ENCODE assay signal across 13 cellular contexts in the genomic region with DNA sequence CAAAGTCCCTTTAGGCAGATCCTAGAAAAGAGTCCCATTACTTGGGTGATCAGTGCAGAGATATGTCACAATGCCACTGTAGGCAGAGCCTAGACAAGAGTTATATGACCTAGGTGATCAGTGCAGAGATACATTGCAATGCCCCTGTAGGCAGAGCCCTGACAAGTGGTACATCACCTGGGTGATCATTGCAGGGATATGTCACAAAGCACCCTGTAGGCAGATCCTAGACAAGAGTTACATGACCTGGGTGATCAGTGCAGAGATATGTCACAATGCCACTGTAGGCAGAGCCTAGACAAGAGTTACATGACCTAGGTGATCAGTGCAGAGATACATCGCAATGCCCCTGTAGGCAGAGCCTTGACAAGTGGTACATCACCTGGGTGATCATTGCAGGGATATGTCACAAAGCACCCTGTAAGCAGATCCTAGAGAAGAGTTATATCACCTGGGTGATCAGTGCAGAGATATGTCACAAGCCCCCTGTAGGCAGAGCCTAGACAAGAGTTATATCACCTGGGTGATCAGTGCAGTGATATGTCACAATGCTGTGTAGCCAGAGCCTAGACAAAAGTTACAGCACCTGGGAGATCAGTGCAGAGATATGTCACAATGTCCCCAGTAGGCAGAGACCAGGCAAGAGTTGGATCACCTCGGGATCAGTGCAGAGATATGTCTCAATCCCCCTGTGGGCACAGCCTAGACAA. TPM values are rescaled to one million over a fixed set of nuclear protein-coding genes. Genes with fewer than 3 reads are reported as not detected.
DNase-seq lines count a peak whose midpoint lies in the region; ATAC-seq and TF ChIP-seq lines count a peak whose summit lies in the region.
"Not testable (repeated sequence)": the region's sequence is repeated elsewhere in the genome, so short reads cannot be mapped to it uniquely, and the experiment has no call there.
"Had no signal": no experiment of that assay in that cellular context is flagged by ENCODE, and none has a peak within 500 bp of the region (broad histone marks: within the 10 kb centered on the region; RNA-seq: fewer than 3 reads in every experiment).

No MANE protein-coding gene starts in this region.

- not testable (repeated sequence) for TF ChIP-seq CTCF in CD8-positive, alpha-beta T cell (IDR thresholded peaks at IDR 0.05); progenitor cell of endocrine pancreas (IDR thresholded peaks at IDR 0.05; ENCODE audit: unreplicated experiment)

- not testable (repeated sequence) for H3K4me3 ChIP-seq in CD8-positive, alpha-beta T cell (ENCODE audit: low read depth, low read length)

- CTCF ChIA-PET in CD8-positive, alpha-beta T cell (lab: Charles Lee) = not testable (repeated sequence)

- H3K4me3 Mint-ChIP-seq in CD8-positive, alpha-beta T cell; activated T-cell treated with anti-CD3 and anti-CD28 coated beads, Interleukin-2, amount 50 U/mL, for 4 hours; progenitor cell of endocrine pancreas (ENCODE audit: low read depth): not testable (repeated sequence)

- H3K36me3 Mint-ChIP-seq in CD8-positive, alpha-beta T cell; activated T-cell treated with anti-CD3 and anti-CD28 coated beads, Interleukin-2, amount 50 U/mL, for 4 hours (ENCODE audit: insufficient read depth); progenitor cell of endocrine pancreas (ENCODE audit: insufficient read depth): not testable (repeated sequence)

- DNase-seq in CD8-positive, alpha-beta T cell = peak in 2 of 7 experiments; percentile 0 to 10
- DNase-seq in activated T-cell treated with anti-CD3 and anti-CD28 coated beads, Interleukin-2, amount 50 U/mL, for 4 hours; left cardiac atrium: not testable (repeated sequence)
- DNase-seq in progenitor cell of endocrine pancreas (ENCODE audit: low spot score, unreplicated experiment) = peak; percentile 8

- not testable (repeated sequence) for H3K4me1 Mint-ChIP-seq in CD8-positive, alpha-beta T cell (ENCODE audit: low read depth); activated T-cell treated with anti-CD3 and anti-CD28 coated beads, Interleukin-2, amount 50 U/mL, for 4 hours (ENCODE audit: low read depth); progenitor cell of endocrine pancreas (ENCODE audit: low read depth)

- ATAC-seq in CD8-positive, alpha-beta T cell = peak; percentile 11
- ATAC-seq in GM19395 (IDR thresholded peaks at IDR 0.05; ENCODE audit: unreplicated experiment) (peak; percentile 61), GM21786 (IDR thresholded peaks at IDR 0.05; ENCODE audit: unreplicated experiment) (peak; percentile 46), HG03045 (IDR thresholded peaks at IDR 0.05; ENCODE audit: unreplicated experiment) (peak; percentile 63), HG03520 (IDR thresholded peaks at IDR 0.05; ENCODE audit: unreplicated experiment) (peak; percentile 42), left cardiac atrium (peak; percentile 64 to 81)
- ATAC-seq in activated T-cell treated with anti-CD3 and anti-CD28 coated beads, Interleukin-2, amount 50 U/mL, for 4 hours = peak; percentile 59 to 62

- POLR2A ChIA-PET in CD8-positive, alpha-beta T cell (lab: Charles Lee) = not testable (repeated sequence)

- not testable (repeated sequence) for H3K4me1 ChIP-seq in CD8-positive, alpha-beta T cell (ENCODE audit: insufficient read depth, low read length)

- not testable (repeated sequence) for H3K9me3 Mint-ChIP-seq in CD8-positive, alpha-beta T cell; activated T-cell treated with anti-CD3 and anti-CD28 coated beads, Interleukin-2, amount 50 U/mL, for 4 hours; progenitor cell of endocrine pancreas (ENCODE audit: low read depth)

- intact Hi-C loops in CD8-positive, alpha-beta T cell (cut with DNase I, micrococcal nuclease); left cardiac atrium (cut with DNase I): not testable (repeated sequence)

- H3K9me3 ChIP-seq in CD8-positive, alpha-beta T cell (ENCODE audit: low read length) = not testable (repeated sequence)

- not testable (repeated sequence) for H3K27me3 ChIP-seq in CD8-positive, alpha-beta T cell (ENCODE audit: insufficient read depth, low read length)

- not testable (repeated sequence) for H3K27me3 Mint-ChIP-seq in CD8-positive, alpha-beta T cell (ENCODE audit: low read depth); activated T-cell treated with anti-CD3 and anti-CD28 coated beads, Interleukin-2, amount 50 U/mL, for 4 hours (ENCODE audit: low read depth); progenitor cell of endocrine pancreas

- H3K36me3 ChIP-seq in CD8-positive, alpha-beta T cell (ENCODE audit: insufficient read depth, low read length) = not testable (repeated sequence)

- not testable (repeated sequence) for H3K27ac Mint-ChIP-seq in CD8-positive, alpha-beta T cell; progenitor cell of endocrine pancreas

- H3K27ac ChIP-seq in CD8-positive, alpha-beta T cell (ENCODE audit: low read depth, low read length) = not testable (repeated sequence)

RNA-seq across cellular contexts. Expression of gene DUX4, which starts 5.6 kb away (rescaled TPM):
- total RNA-seq in CD8-positive, alpha-beta T cell = not detected
- total RNA-seq in activated T-cell treated with anti-CD3 and anti-CD28 coated beads, Interleukin-2, amount 50 U/mL, for 4 hours = under 1 TPM in 1 of 3 donors, not detected in 2; 0.26 TPM
- total RNA-seq in left cardiac atrium (not detected), progenitor cell of endocrine pancreas (not detected in 2 replicates)
- total RNA-seq: A673; CD4-positive, alpha-beta memory T cell; Daoy; HFFc6; liver had no signal

Comparison
In these comparisons a context has a peak if more than half of its experiments do, and no peak if none do; other contexts are left out.
1. ATAC-seq: peak in every context shown above with its lines; median percentile 72 in left cardiac atrium; 63 in HG03045; 61 in GM19395; 60 in activated T-cell treated with anti-CD3 and anti-CD28 coated beads, Interleukin-2, amount 50 U/mL, for 4 hours; 46 in GM21786; 42 in HG03520; 11 in CD8-positive, alpha-beta T cell.